In the genomic region with DNA sequence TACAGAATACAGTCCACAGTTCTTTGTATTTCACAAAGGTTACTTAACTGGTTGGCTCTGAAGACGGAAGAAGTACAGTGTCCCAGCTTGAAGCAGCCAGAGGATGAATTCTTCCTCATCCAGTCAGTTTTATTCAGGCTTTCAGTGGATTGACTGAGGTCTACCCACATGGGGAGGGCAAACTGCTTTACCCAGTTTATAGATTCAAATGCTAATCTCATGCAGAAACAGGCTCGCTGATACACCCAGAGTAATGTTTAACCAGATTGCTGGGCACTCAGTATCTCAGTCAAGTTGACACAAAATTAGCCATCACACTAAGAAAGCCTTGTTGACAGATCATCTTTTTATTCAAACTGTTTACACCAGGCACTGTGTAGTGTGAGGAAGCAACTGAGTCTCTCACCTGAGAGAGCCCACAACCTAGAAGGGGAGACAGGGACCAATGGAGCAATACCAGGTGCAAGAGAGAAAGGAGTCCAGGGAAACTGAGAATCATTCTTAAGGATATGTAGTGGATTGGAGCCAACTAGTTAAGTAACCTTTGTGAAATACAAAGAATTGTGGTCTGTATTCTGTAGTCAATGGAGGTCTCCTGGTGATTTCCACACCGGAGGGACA, we compare ENCODE assay signal across 21 cellular contexts.
"Had no signal": no experiment of that assay in that cellular context is flagged by ENCODE, and none has a peak within 500 bp of the region (broad histone marks: within the 10 kb centered on the region; RNA-seq: fewer than 3 reads in every experiment).

No MANE protein-coding gene starts in this region.

- DNase-seq: cortex of kidney; dorsolateral prefrontal cortex; effector CD8-positive, alpha-beta T cell; heart left ventricle; hippocampal formation; islet precursor cell; left ventricle myocardium superior; mesenchymal stem cell; midbrain; naive B cell; occipital lobe; pancreas; right cardiac atrium; small intestine; stimulated activated CD4-positive, alpha-beta T cell treated with anti-CD3 and anti-CD28 coated beads, Interleukin-2, amount 100 ng/mL, for 48 hours; stimulated activated naive CD4-positive, alpha-beta T cell treated with Interleukin-2 at 50 U/mL for 16 hours; trophoblast cell had no signal

- H3K27me3 Mint-ChIP-seq: naive B cell, progenitor cell of endocrine pancreas had no signal

- H3K27ac ChIP-seq: dorsolateral prefrontal cortex, heart left ventricle, pancreas had no signal

- H3K36me3 ChIP-seq: pancreas had no signal

- H3K27ac Mint-ChIP-seq: nephron, progenitor cell of endocrine pancreas had no signal

- H3K9me3 Mint-ChIP-seq: nephron had no signal

- H3K4me3 ChIP-seq: dorsolateral prefrontal cortex, heart left ventricle, lung, pancreas had no signal

- H3K9me3 ChIP-seq: heart left ventricle, pancreas had no signal

- ATAC-seq: esophagus mucosa, heart left ventricle, left ventricle myocardium superior, pancreas, right cardiac atrium had no signal

- H3K4me3 Mint-ChIP-seq: naive B cell, nephron had no signal

- H3K27me3 ChIP-seq: dorsolateral prefrontal cortex, heart left ventricle, pancreas had no signal

- H3K4me1 Mint-ChIP-seq: nephron had no signal

- H3K4me1 ChIP-seq: pancreas had no signal
